Comparison of ENCODE assay signal across 8 cellular contexts in genomic region chr12:55188974-55189556, GRCh38. TPM values are rescaled to one million over a fixed set of nuclear protein-coding genes. Genes with fewer than 3 reads are reported as not detected.
DNase-seq lines count a peak whose midpoint lies in the region; ATAC-seq and TF ChIP-seq lines count a peak whose summit lies in the region.

No MANE protein-coding gene starts in this region.

- H3K4me1 Mint-ChIP-seq in osteocyte (ENCODE audit: unreplicated experiment) = no peaks in the 10 kb centered on the region

- H3K4me3 Mint-ChIP-seq in osteocyte (ENCODE audit: unreplicated experiment) = no peak overlapping the region

- no peak overlapping the region for H3K27ac Mint-ChIP-seq in osteocyte (ENCODE audit: unreplicated experiment)

- DNase-seq in DMS79 (lab: John Stamatoyannopoulos, UW) (peak; percentile 1), NCI-H446 treated with DMSO at 0.1 percent for 48 hours (lab: John Stamatoyannopoulos, UW) (peak; percentile 9), fibroblast of villous mesenchyme (ENCODE audit: low read depth) (peak; percentile 77), osteocyte (ENCODE audit: extremely low spot score, unreplicated experiment) (no peak)
- peak; percentile 11 to 53 for DNase-seq in activated CD4-positive, alpha-beta T cell treated with anti-CD3 and anti-CD28 coated beads for 4 hours

- no peaks in the 10 kb centered on the region for H3K36me3 Mint-ChIP-seq in osteocyte (ENCODE audit: unreplicated experiment)

- peak; percentile 68 for TF ChIP-seq CTCF in fibroblast of villous mesenchyme (IDR thresholded peaks at IDR 0.05; ENCODE audit: insufficient read depth, low read depth, low read length)
- TF ChIP-seq CTCF in osteocyte (IDR thresholded peaks at IDR 0.05) = peak; percentile 80

- H3K4me3 ChIP-seq in fibroblast of villous mesenchyme (ENCODE audit: low read depth, low read length) = no peak overlapping the region

- H3K9me3 Mint-ChIP-seq in osteocyte (ENCODE audit: unreplicated experiment) = no peaks in the 10 kb centered on the region

- peak; percentile 66 for ATAC-seq in GM19397 (IDR thresholded peaks at IDR 0.05; ENCODE audit: unreplicated experiment)
- ATAC-seq in HG03469 (IDR thresholded peaks at IDR 0.05; ENCODE audit: unreplicated experiment) = peak; percentile 85
- ATAC-seq in HG03135 (IDR thresholded peaks at IDR 0.05; ENCODE audit: unreplicated experiment) = no peak

- H3K27me3 Mint-ChIP-seq in osteocyte (ENCODE audit: unreplicated experiment) = peaks cover 12% of the 10 kb centered on the region

RNA-seq across cellular contexts. Expression of gene OR10A7, which starts 31.8 kb away (rescaled TPM):
- not detected in 2 replicates for total RNA-seq in fibroblast of villous mesenchyme
- not detected in 2 replicates for total RNA-seq in osteocyte

RNA-seq across cellular contexts. Expression of gene OR6C74, which starts 55.3 kb away (rescaled TPM):
- total RNA-seq in fibroblast of villous mesenchyme (not detected in 2 replicates), osteocyte (not detected in 2 replicates)
